Comparison of ENCODE assay signal across 9 cellular contexts in the genomic region with DNA sequence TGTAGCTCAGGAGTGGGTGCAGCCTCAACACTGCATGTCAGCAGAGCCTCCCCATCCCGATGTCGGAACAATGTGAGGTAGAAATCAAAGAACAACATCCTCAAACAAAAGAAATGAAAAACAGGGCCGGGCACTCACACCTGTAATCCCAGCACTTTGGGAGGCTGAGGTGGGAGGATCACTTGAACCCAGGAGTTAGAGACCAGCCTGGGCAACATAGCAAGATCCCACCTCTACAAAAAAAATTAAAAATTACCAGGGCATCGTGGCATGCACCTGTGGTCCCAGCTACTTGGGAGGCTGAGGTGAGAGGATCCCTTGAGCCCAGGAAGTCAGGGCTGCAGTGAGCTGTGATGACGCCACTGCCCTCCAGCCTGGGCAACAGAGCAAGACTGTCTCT. TPM values are rescaled to one million over a fixed set of nuclear protein-coding genes. Genes with fewer than 3 reads are reported as not detected.
DNase-seq lines count a peak whose midpoint lies in the region; ATAC-seq, FAIRE-seq and TF ChIP-seq lines count a peak whose summit lies in the region.
"Not testable (repeated sequence)": the region's sequence is repeated elsewhere in the genome, so short reads cannot be mapped to it uniquely, and the experiment has no call there.
"Had no signal": no experiment of that assay in that cellular context is flagged by ENCODE, and none has a peak within 500 bp of the region (broad histone marks: within the 10 kb centered on the region; RNA-seq: fewer than 3 reads in every experiment).

No MANE protein-coding gene starts in this region.

- H3K79me1 ChIP-seq in mesenchymal stem cell (replicated peaks; ENCODE audit: low read length, poor library complexity, severe bottlenecking), result not testable (repeated sequence)

- H3K9ac ChIP-seq in HepG2 (ENCODE audit: insufficient read depth, low read depth, low read length), result not testable (repeated sequence)
- peak overlapping the region; percentile 37 for H3K9ac ChIP-seq in mesenchymal stem cell (ENCODE audit: low read length)

- H3K79me2 ChIP-seq in HepG2 (ENCODE audit: insufficient read depth, low read length), result not testable (repeated sequence)

- CTCF ChIA-PET in HepG2 (lab: Yijun Ruan, JAX; ENCODE audit: low intra/inter-chr PET ratio, low total read pairs), result not testable (repeated sequence)

- in situ Hi-C loops in HepG2 (cut with HindIII; ENCODE audit: extremely low pct_ligation_motif_present, low pct_unique_long_range_greater_than_20kb), result not testable (repeated sequence)

- TF ChIP-seq RAD21 in HepG2 (CRISPR knock-in tag; IDR thresholded peaks at IDR 0.05), result not testable (repeated sequence)

- not testable (repeated sequence) for H3K18ac ChIP-seq in mesenchymal stem cell (ENCODE audit: low read depth in 1 of 2, low read length in 2 of 2)

- H3K36me3 ChIP-seq in HepG2 (replicated peaks in 1 of 2; ENCODE audit: control insufficient read depth in 1 of 2, insufficient read depth in 2 of 2, low read length in 2 of 2); mesenchymal stem cell (ENCODE audit: control insufficient read depth in 1 of 2, insufficient read depth in 2 of 2, low read depth in 1 of 2, low read length in 2 of 2); thyroid gland: not testable (repeated sequence)

- not testable (repeated sequence) for TF ChIP-seq POLR2A in HepG2 (IDR thresholded peaks at IDR 0.05; ENCODE audit: insufficient read depth in 1 of 2, low read depth in 2 of 2, low read length in 2 of 2); thyroid gland (IDR thresholded peaks at IDR 0.05)

- not testable (repeated sequence) for H3K9me3 ChIP-seq in HepG2 (ENCODE audit: low read length); mesenchymal stem cell (ENCODE audit: control insufficient read depth, low read length); thyroid gland

- not testable (repeated sequence) for TF ChIP-seq EP300 in HepG2 (IDR thresholded peaks at IDR 0.05; ENCODE audit: low read depth in 2 of 2, low read length in 2 of 2); HepG2 (CRISPR knock-in tag; IDR thresholded peaks at IDR 0.05; ENCODE audit: borderline replicate concordance)

- not testable (repeated sequence) for H2BK15ac ChIP-seq in mesenchymal stem cell (ENCODE audit: low read depth, poor library complexity, severe bottlenecking)

- H3K23ac ChIP-seq in mesenchymal stem cell (ENCODE audit: low read length in 2 of 2), result not testable (repeated sequence)

- H4K8ac ChIP-seq in mesenchymal stem cell (ENCODE audit: low read length), result not testable (repeated sequence)

- H3K4me1 Mint-ChIP-seq in activated CD4-positive, alpha-beta T cell treated with anti-CD3 and anti-CD28 coated beads, Interleukin-2, amount 10 ng/mL, durations not matched to agents 24 days and 14 days; chondrocyte (ENCODE audit: low read depth): not testable (repeated sequence)

- not testable (repeated sequence) for H3K14ac ChIP-seq in mesenchymal stem cell (ENCODE audit: low read length in 2 of 2)

- not testable (repeated sequence) for H2AK5ac ChIP-seq in mesenchymal stem cell (ENCODE audit: low read length, severe bottlenecking)

- not testable (repeated sequence) for H3K27me3 Mint-ChIP-seq in activated CD4-positive, alpha-beta T cell treated with anti-CD3 and anti-CD28 coated beads, Interleukin-2, amount 10 ng/mL, durations not matched to agents 24 days and 14 days; chondrocyte (ENCODE audit: low read depth)

- not testable (repeated sequence) for H3K36me3 Mint-ChIP-seq in activated CD4-positive, alpha-beta T cell treated with anti-CD3 and anti-CD28 coated beads, Interleukin-2, amount 10 ng/mL, durations not matched to agents 24 days and 14 days (ENCODE audit: low read depth); chondrocyte (ENCODE audit: low read depth)

- H3K4me2 ChIP-seq in HepG2 (ENCODE audit: low read depth, low read length); mesenchymal stem cell (ENCODE audit: low read length, poor library complexity, severe bottlenecking): not testable (repeated sequence)

- H2BK5ac ChIP-seq in mesenchymal stem cell (ENCODE audit: low read depth, low read length, poor library complexity, severe bottlenecking), result not testable (repeated sequence)

- intact Hi-C loops in activated CD4-positive, alpha-beta T cell treated with anti-CD3 and anti-CD28 coated beads, Interleukin-2, amount 10 ng/mL, durations not matched to agents 24 days and 14 days (cut with micrococcal nuclease); HepG2 (cut with micrococcal nuclease; ENCODE audit: unreplicated experiment); sciatic nerve (cut with DNase I); thyroid gland (cut with DNase I): not testable (repeated sequence)

- POLR2A ChIA-PET in HepG2 (lab: Yijun Ruan, JAX), result not testable (repeated sequence)

- H2BK120ac ChIP-seq in mesenchymal stem cell (ENCODE audit: low read depth, low read length), result not testable (repeated sequence)

- peak; percentile 12 for DNase-seq in activated CD4-positive, alpha-beta T cell treated with anti-CD3 and anti-CD28 coated beads, Interleukin-2, amount 10 ng/mL, durations not matched to agents 24 days and 14 days
- DNase-seq in chondrocyte (ENCODE audit: low spot score) (peak; percentile 13), sciatic nerve (ENCODE audit: low spot score) (peak; percentile 13)
- DNase-seq in HepG2 (ENCODE audit: low spot score); mesenchymal stem cell; thyroid gland: not testable (repeated sequence)

- H3K4me1 ChIP-seq in HepG2 (ENCODE audit: insufficient read depth, low read length) (peaks cover 18% of the 10 kb centered on the region), thyroid gland (peaks cover 22 to 25% of the 10 kb centered on the region in 2 donors)
- not testable (repeated sequence) for H3K4me1 ChIP-seq in mesenchymal stem cell (ENCODE audit: control insufficient read depth, insufficient read depth, low read depth, low read length)

- not testable (repeated sequence) for H3K9me3 Mint-ChIP-seq in activated CD4-positive, alpha-beta T cell treated with anti-CD3 and anti-CD28 coated beads, Interleukin-2, amount 10 ng/mL, durations not matched to agents 24 days and 14 days; chondrocyte (ENCODE audit: low read depth)

- not testable (repeated sequence) for BruUV-seq in HepG2 (replicated peaks; lab: Mats Ljungman, UMichigan)

- not testable (repeated sequence) for H3K27ac Mint-ChIP-seq in activated CD4-positive, alpha-beta T cell treated with anti-CD3 and anti-CD28 coated beads, Interleukin-2, amount 10 ng/mL, durations not matched to agents 24 days and 14 days; chondrocyte (ENCODE audit: unreplicated experiment)

- WGBS in HepG2 (ENCODE audit: low lambda C conversion rate), result 96% methylated on average over 5 of the region's 5 CpGs
- WGBS in mesenchymal stem cell, result 90% methylated on average over 2 of the region's 5 CpGs
- WGBS in thyroid gland, 2 donors, result 84 to 92% methylated on average over 5 of the region's 5 CpGs

- not testable (repeated sequence) for ATAC-seq in HepG2, sciatic nerve

- H4K20me1 ChIP-seq in HepG2 (ENCODE audit: insufficient read depth, low read length), result not testable (repeated sequence)

- H3K4me3 ChIP-seq in HepG2 (replicated peaks in 1 of 3; ENCODE audit: insufficient read depth in 1 of 3, low read depth in 2 of 3, low read length in 3 of 3); mesenchymal stem cell (ENCODE audit: insufficient read depth in 1 of 2, low read depth in 1 of 2, low read length in 2 of 2); thyroid gland (replicated peaks in 1 of 3): not testable (repeated sequence)

- not testable (repeated sequence) for FAIRE-seq in HepG2 (lab: Jason Lieb, UNC)

- not testable (repeated sequence) for H3K4ac ChIP-seq in mesenchymal stem cell (ENCODE audit: low read depth in 1 of 2, low read length in 2 of 2)

- H2BK12ac ChIP-seq in mesenchymal stem cell (ENCODE audit: low read length in 2 of 2), result not testable (repeated sequence)

- not testable (repeated sequence) for H3K27ac ChIP-seq in HepG2 (ENCODE audit: extremely low read length, insufficient read depth, low read length); mesenchymal stem cell (ENCODE audit: low read length, poor library complexity, severe bottlenecking)
- peak overlapping the region in 2 of 3 donors; percentile 68 to 87 for H3K27ac ChIP-seq in thyroid gland

- not testable (repeated sequence) for H2AFZ ChIP-seq in HepG2 (ENCODE audit: low read length); mesenchymal stem cell (ENCODE audit: low read depth, low read length)

- H4K91ac ChIP-seq in mesenchymal stem cell (ENCODE audit: low read length), result not testable (repeated sequence)

- not testable (repeated sequence) for H3K4me3 Mint-ChIP-seq in activated CD4-positive, alpha-beta T cell treated with anti-CD3 and anti-CD28 coated beads, Interleukin-2, amount 10 ng/mL, durations not matched to agents 24 days and 14 days; chondrocyte (ENCODE audit: unreplicated experiment)

- not testable (repeated sequence) for H3K27me3 ChIP-seq in HepG2 (ENCODE audit: control insufficient read depth in 1 of 2, insufficient read depth in 2 of 2, low read length in 2 of 2); mesenchymal stem cell (ENCODE audit: control insufficient read depth in 1 of 2, insufficient read depth in 1 of 2, low read length in 2 of 2); thyroid gland

- TF ChIP-seq CTCF in chondrocyte (IDR thresholded peaks at IDR 0.05); HepG2 (CRISPR knock-in tag; IDR thresholded peaks at IDR 0.05); thyroid gland (IDR thresholded peaks at IDR 0.05): not testable (repeated sequence)

RNA-seq across cellular contexts. Expression of gene ZFAND2A, which starts 17.0 kb away (rescaled TPM):
- 19.9 and 24.2 TPM in 2 replicates for total RNA-seq in activated CD4-positive, alpha-beta T cell treated with anti-CD3 and anti-CD28 coated beads, Interleukin-2, amount 10 ng/mL, durations not matched to agents 24 days and 14 days
- 15.2 to 16.2 TPM (median 15.6 TPM) in 3 replicates for total RNA-seq in chondrocyte
- total RNA-seq in HepG2 (2016; rRNA removed; fragmentation: Illumina TruSeq; extraction: Trizol), result 140 and 171 TPM in 2 replicates
- total RNA-seq in HepG2 (2016; cell fraction: cytosol; rRNA removed; fragmentation: Illumina TruSeq; extraction: Trizol; ENCODE audit: low read depth), result 81.0 and 93.7 TPM in 2 replicates
- total RNA-seq in HepG2 (2016; cell fraction: insoluble cytoplasmic fraction; rRNA removed; fragmentation: Illumina TruSeq; extraction: Trizol), result 144 and 177 TPM in 2 replicates
- total RNA-seq in HepG2 (2016; cell fraction: membrane; rRNA removed; fragmentation: Illumina TruSeq; extraction: Trizol), result 105 and 123 TPM in 2 replicates
- total RNA-seq in HepG2 (2016; cell fraction: nucleus; rRNA removed; fragmentation: Illumina TruSeq; extraction: Trizol), result 76.5 and 85.9 TPM in 2 replicates
- polyA plus RNA-seq in HepG2 (2011; rRNA removed), result 153 and 155 TPM in 2 replicates
- polyA plus RNA-seq in HepG2 (2011; cell fraction: cytosol; rRNA removed), result 116 and 139 TPM in 2 replicates
- 105 and 133 TPM in 2 replicates for polyA plus RNA-seq in HepG2 (2011; cell fraction: nucleus; rRNA removed)
- 91.5 and 117 TPM in 2 replicates for polyA plus RNA-seq in HepG2 (2012)
- polyA plus RNA-seq in HepG2 (2016; cell fraction: cytosol; fragmentation: Illumina TruSeq; extraction: Trizol; ENCODE audit: low read depth), result 71.0 and 75.6 TPM in 2 replicates
- 158 and 167 TPM in 2 replicates for polyA plus RNA-seq in HepG2 (2016; cell fraction: insoluble cytoplasmic fraction; fragmentation: Illumina TruSeq; extraction: Trizol; ENCODE audit: low read depth)
- polyA plus RNA-seq in HepG2 (2016; cell fraction: membrane; fragmentation: Illumina TruSeq; extraction: Trizol; ENCODE audit: low read depth), result 89.5 and 100 TPM in 2 replicates
- 146 and 157 TPM in 2 replicates for polyA plus RNA-seq in HepG2 (2016; cell fraction: nucleus; fragmentation: Illumina TruSeq; extraction: Trizol; ENCODE audit: insufficient read depth, low read depth)
- polyA minus RNA-seq in HepG2 (2011; rRNA and poly(A)+ RNA removed; ENCODE audit: low replicate concordance), result 24.9 and 155 TPM in 2 replicates
- 40.2 and 55.3 TPM in 2 replicates for polyA minus RNA-seq in HepG2 (2011; cell fraction: cytosol; rRNA and poly(A)+ RNA removed)
- polyA minus RNA-seq in HepG2 (2011; cell fraction: nucleus; rRNA and poly(A)+ RNA removed), result 50.2 and 66.8 TPM in 2 replicates
- polyA plus RNA-seq in mesenchymal stem cell (2013, experiment 1 of 2), result 16.9 TPM
- 17.7 TPM for polyA plus RNA-seq in mesenchymal stem cell (2013, experiment 2 of 2)
- total RNA-seq in sciatic nerve, result 24.7 TPM
- 10 to 100 TPM; 27.5 to 57.0 (median 37.4) TPM for total RNA-seq in thyroid gland

RNA-seq across cellular contexts. Expression of gene GPER1, which starts 55.1 kb away (rescaled TPM):
- 0.09 TPM in 1 of 2 replicates, not detected in the other for total RNA-seq in activated CD4-positive, alpha-beta T cell treated with anti-CD3 and anti-CD28 coated beads, Interleukin-2, amount 10 ng/mL, durations not matched to agents 24 days and 14 days
- total RNA-seq in chondrocyte, result 5.7 to 9.9 TPM (median 9.5 TPM) in 3 replicates
- 15.2 and 19.7 TPM in 2 replicates for total RNA-seq in HepG2 (2016; rRNA removed; fragmentation: Illumina TruSeq; extraction: Trizol)
- total RNA-seq in HepG2 (2016; cell fraction: cytosol; rRNA removed; fragmentation: Illumina TruSeq; extraction: Trizol; ENCODE audit: low read depth), result 11.8 and 14.0 TPM in 2 replicates
- 14.3 and 19.8 TPM in 2 replicates for total RNA-seq in HepG2 (2016; cell fraction: insoluble cytoplasmic fraction; rRNA removed; fragmentation: Illumina TruSeq; extraction: Trizol)
- 22.2 and 30.5 TPM in 2 replicates for total RNA-seq in HepG2 (2016; cell fraction: membrane; rRNA removed; fragmentation: Illumina TruSeq; extraction: Trizol)
- total RNA-seq in HepG2 (2016; cell fraction: nucleus; rRNA removed; fragmentation: Illumina TruSeq; extraction: Trizol), result 13.6 and 15.7 TPM in 2 replicates
- polyA plus RNA-seq in HepG2 (2011; rRNA removed), result 12.7 and 16.4 TPM in 2 replicates
- polyA plus RNA-seq in HepG2 (2011; cell fraction: cytosol; rRNA removed), result 14.9 and 19.2 TPM in 2 replicates
- polyA plus RNA-seq in HepG2 (2011; cell fraction: nucleus; rRNA removed), result 55.4 and 63.5 TPM in 2 replicates
- 10.5 and 10.7 TPM in 2 replicates for polyA plus RNA-seq in HepG2 (2012)
- 9.9 and 11.3 TPM in 2 replicates for polyA plus RNA-seq in HepG2 (2016; cell fraction: cytosol; fragmentation: Illumina TruSeq; extraction: Trizol; ENCODE audit: low read depth)
- polyA plus RNA-seq in HepG2 (2016; cell fraction: insoluble cytoplasmic fraction; fragmentation: Illumina TruSeq; extraction: Trizol; ENCODE audit: low read depth), result 17.5 and 21.3 TPM in 2 replicates
- polyA plus RNA-seq in HepG2 (2016; cell fraction: membrane; fragmentation: Illumina TruSeq; extraction: Trizol; ENCODE audit: low read depth), result 22.0 and 22.5 TPM in 2 replicates
- polyA plus RNA-seq in HepG2 (2016; cell fraction: nucleus; fragmentation: Illumina TruSeq; extraction: Trizol; ENCODE audit: insufficient read depth, low read depth), result 36.9 and 39.6 TPM in 2 replicates
- 7.5 and 47.4 TPM in 2 replicates for polyA minus RNA-seq in HepG2 (2011; rRNA and poly(A)+ RNA removed; ENCODE audit: low replicate concordance)
- 11.5 and 13.4 TPM in 2 replicates for polyA minus RNA-seq in HepG2 (2011; cell fraction: cytosol; rRNA and poly(A)+ RNA removed)
- polyA minus RNA-seq in HepG2 (2011; cell fraction: nucleus; rRNA and poly(A)+ RNA removed), result 4.2 and 5.7 TPM in 2 replicates
- polyA plus RNA-seq in mesenchymal stem cell (2013, experiment 1 of 2), result 3.9 TPM
- 4.0 TPM for polyA plus RNA-seq in mesenchymal stem cell (2013, experiment 2 of 2)
- total RNA-seq in sciatic nerve, result 11.1 TPM
- 10 to 100 TPM; 12.5 to 29.2 (median 21.2) TPM for total RNA-seq in thyroid gland
- total RNA-seq: CD4-positive, alpha-beta memory T cell; CD4-positive, CD25-positive, alpha-beta regulatory T cell; CD8-positive, alpha-beta memory T cell had no signal
- polyA plus RNA-seq: CD4-positive, alpha-beta memory T cell had no signal
